In genomic region chr19:43483281-43483680, GRCh38 we compare ENCODE assay signal across 39 cellular contexts. TPM values are rescaled to one million over a fixed set of nuclear protein-coding genes. Genes with fewer than 3 reads are reported as not detected.
A peak's percentile ranks its signal among the peaks of the same experiment; 100 is the strongest.
DNase-seq lines count a peak whose midpoint lies in the region; ATAC-seq, FAIRE-seq and TF ChIP-seq lines count a peak whose summit lies in the region.
"Had no signal": no experiment of that assay in that cellular context is flagged by ENCODE, and none has a peak within 500 bp of the region (broad histone marks: within the 10 kb centered on the region; RNA-seq: fewer than 3 reads in every experiment).

No MANE protein-coding gene starts in this region.

- H3K27ac ChIP-seq in breast epithelium (no peak overlapping the region), HEK293 (ENCODE audit: extremely low read depth, low read depth, low read length) (no peak overlapping the region), kidney (ENCODE audit: low read depth in 2 of 2, low read length in 2 of 2) (no peak overlapping the region), trophoblast cell (ENCODE audit: low read depth, low read length) (no peak overlapping the region)
- H3K27ac ChIP-seq: 22Rv1; A549; BLaER1; BLaER1 treated with 17β-estradiol and CSF1 and Interleukin-3, amounts not matched to agents 10 nM and 100 nM; C4-2B had no signal

- H3K4me1 ChIP-seq in breast epithelium (no peaks in the 10 kb centered on the region), HEK293 (ENCODE audit: control insufficient read depth, insufficient read depth, low read length) (no peaks in the 10 kb centered on the region), kidney (ENCODE audit: control insufficient read depth in 1 of 2, insufficient read depth in 1 of 2, low read depth in 1 of 2, low read length in 2 of 2) (no peaks in the 10 kb centered on the region), trophoblast cell (ENCODE audit: control insufficient read depth in 1 of 2, insufficient read depth in 2 of 2, low read length in 2 of 2) (peaks cover 0 to 3% of the 10 kb centered on the region in 2 experiments)
- H3K4me1 ChIP-seq: A549, BE2C, Caco-2 had no signal

- no peak overlapping the region for H2AFZ ChIP-seq in trophoblast cell (ENCODE audit: insufficient read depth, low read length, poor library complexity)

- no peaks in the 10 kb centered on the region for H3K9me3 ChIP-seq in breast epithelium
- H3K9me3 ChIP-seq in HEK293 (ENCODE audit: control insufficient read depth, insufficient read depth, low read depth, low read length): no peaks in the 10 kb centered on the region
- no peaks in the 10 kb centered on the region for H3K9me3 ChIP-seq in kidney (ENCODE audit: control insufficient read depth in 1 of 2, low read length in 2 of 2)
- H3K9me3 ChIP-seq in trophoblast cell (ENCODE audit: insufficient read depth, low read depth, low read length): no peaks in the 10 kb centered on the region
- H3K9me3 ChIP-seq: A549; BE2C; BLaER1; BLaER1 treated with 17β-estradiol and CSF1 and Interleukin-3, amounts not matched to agents 10 nM and 100 nM; Caco-2 had no signal

- H3K9ac ChIP-seq in kidney (ENCODE audit: low read length in 2 of 2) (no peak overlapping the region), trophoblast cell (ENCODE audit: low read length) (no peak overlapping the region)
- H3K9ac ChIP-seq: BLaER1; BLaER1 treated with 17β-estradiol and CSF1 and Interleukin-3, amounts not matched to agents 10 nM and 100 nM had no signal

- H3K9me3 Mint-ChIP-seq in MCF 10A (ENCODE audit: unreplicated experiment): no peaks in the 10 kb centered on the region
- no peaks in the 10 kb centered on the region for H3K9me3 Mint-ChIP-seq in chondrocyte (ENCODE audit: low read depth)
- H3K9me3 Mint-ChIP-seq: CD4-positive, alpha-beta memory T cell; CD4-positive, alpha-beta T cell; CD4-positive, CD25-positive, alpha-beta regulatory T cell; CD8-positive, alpha-beta memory T cell; CD8-positive, alpha-beta T cell had no signal

- TF ChIP-seq CTCF in MCF 10A (IDR thresholded peaks at IDR 0.05; ENCODE audit: unreplicated experiment): no peak
- TF ChIP-seq CTCF in breast epithelium (IDR thresholded peaks at IDR 0.05): no peak
- TF ChIP-seq CTCF in HEK293 (tag by site-specific recombination; IDR thresholded peaks at IDR 0.05): no peak
- no peak for TF ChIP-seq CTCF in kidney (IDR thresholded peaks at IDR 0.05; ENCODE audit: borderline replicate concordance, extremely low read depth, insufficient read depth)
- TF ChIP-seq CTCF in chondrocyte (IDR thresholded peaks at IDR 0.05): no peak

- intact Hi-C loops in MCF 10A (cut with micrococcal nuclease): no loop called here
- intact Hi-C loops in breast epithelium (cut with DNase I; ENCODE audit: low total_unique reads): no loop called here
- intact Hi-C loops in kidney (cut with DNase I): no loop called here

- no peak overlapping the region for H2BK120ac ChIP-seq in trophoblast cell (ENCODE audit: insufficient read depth, low read length, poor library complexity)

- peak overlapping the region; percentile 24 for H3K27ac Mint-ChIP-seq in MCF 10A (ENCODE audit: low read depth, unreplicated experiment)
- no peak overlapping the region for H3K27ac Mint-ChIP-seq in chondrocyte (ENCODE audit: unreplicated experiment)
- H3K27ac Mint-ChIP-seq: B cell; CD8-positive, alpha-beta T cell had no signal

- WGBS in trophoblast cell (ENCODE audit: extremely low coverage, insufficient coverage, insufficient read length): no CpG with 5 or more reads among the region's 6 CpGs

- no peak overlapping the region for H3K4ac ChIP-seq in trophoblast cell (ENCODE audit: low read depth, low read length)

- TF ChIP-seq POLR2A in breast epithelium (IDR thresholded peaks at IDR 0.05): no peak

- no peaks in the 10 kb centered on the region for H3K4me1 Mint-ChIP-seq in MCF 10A (ENCODE audit: insufficient read depth, unreplicated experiment)
- H3K4me1 Mint-ChIP-seq in chondrocyte (ENCODE audit: low read depth): no peaks in the 10 kb centered on the region
- H3K4me1 Mint-ChIP-seq: CD8-positive, alpha-beta memory T cell had no signal

- H3K79me1 ChIP-seq in trophoblast cell (ENCODE audit: low read length): no peaks in the 10 kb centered on the region

- H3K36me3 ChIP-seq in breast epithelium (no peaks in the 10 kb centered on the region), HEK293 (ENCODE audit: control insufficient read depth in 2 of 2, insufficient read depth in 1 of 2, low read length in 2 of 2) (peaks cover 0 to 11% of the 10 kb centered on the region in 2 experiments; a peak in 1 of 3 replicates), kidney (ENCODE audit: control insufficient read depth in 1 of 2, insufficient read depth in 2 of 2, low read length in 2 of 2) (peaks cover 0 to 5% of the 10 kb centered on the region in 2 donors), trophoblast cell (ENCODE audit: control insufficient read depth in 1 of 2, insufficient read depth in 2 of 2, low read length in 2 of 2) (peaks cover 1 to 5% of the 10 kb centered on the region in 2 experiments)
- H3K36me3 ChIP-seq: BE2C had no signal

- H4K91ac ChIP-seq in trophoblast cell (ENCODE audit: low read depth, low read length): no peak overlapping the region

- BruUV-seq in MCF 10A (replicated peaks; lab: Mats Ljungman, UMichigan): no TSS peak

- H3K27me3 Mint-ChIP-seq in MCF 10A (ENCODE audit: insufficient read depth, unreplicated experiment) (no peaks in the 10 kb centered on the region), chondrocyte (ENCODE audit: low read depth) (no peaks in the 10 kb centered on the region)
- H3K27me3 Mint-ChIP-seq: B cell; CD4-positive, alpha-beta memory T cell; CD4-positive, alpha-beta T cell; CD4-positive, CD25-positive, alpha-beta regulatory T cell; CD8-positive, alpha-beta memory T cell had no signal

- no peak overlapping the region for H2BK5ac ChIP-seq in trophoblast cell (ENCODE audit: low read depth, low read length, poor library complexity)

- H4K8ac ChIP-seq in trophoblast cell (ENCODE audit: low read depth, low read length): no peak overlapping the region

- H2BK12ac ChIP-seq in trophoblast cell (ENCODE audit: low read length): no peak overlapping the region

- peaks cover 21% of the 10 kb centered on the region for H3K36me3 Mint-ChIP-seq in MCF 10A (ENCODE audit: insufficient read depth, unreplicated experiment)
- H3K36me3 Mint-ChIP-seq in chondrocyte (ENCODE audit: low read depth): no peaks in the 10 kb centered on the region

- CTCF ChIA-PET in MCF 10A (lab: Yijun Ruan, JAX) (interaction anchor here (1.2 to 1.4 kb wide), 2 partner anchors 36 to 37 kb away, joined by 5 to 8 read pairs; no protein-coding TSS in a partner anchor), HEK293 (lab: Yijun Ruan, JAX) (interaction anchor here (0.7 to 4.6 kb wide), 6 partner anchors 15 to 51 kb away, joined by 3 to 24 read pairs (median 5); no protein-coding TSS in a partner anchor)

- no peak overlapping the region for H3K18ac ChIP-seq in trophoblast cell (ENCODE audit: low read length)

- no peak for ATAC-seq in GM18519 (IDR thresholded peaks at IDR 0.05; ENCODE audit: low FRiP score, unreplicated experiment)
- ATAC-seq: A549; CD8-positive, alpha-beta T cell had no signal

- POLR2A ChIA-PET in MCF 10A (lab: Yijun Ruan, JAX) (interaction anchor here (1.2 to 1.6 kb wide), 3 partner anchors 20 to 36 kb away, joined by 3 to 6 read pairs (median 3); no protein-coding TSS in a partner anchor), HEK293 (lab: Yijun Ruan, JAX) (interaction anchor here (1.1 to 2.1 kb wide), 2 partner anchors 13 to 21 kb away, joined by 6 to 11 read pairs; partner anchors contain the start of gene PHLDB3)

- H2AK5ac ChIP-seq in trophoblast cell (ENCODE audit: low read length): no peak overlapping the region

- FAIRE-seq in kidney (lab: Jason Lieb, UNC): no peak
- FAIRE-seq: A204.1, A549, D721Med had no signal

- no peak overlapping the region for H4K12ac ChIP-seq in trophoblast cell (ENCODE audit: low read depth, low read length)

- H3K4me3 Mint-ChIP-seq in MCF 10A (ENCODE audit: unreplicated experiment) (no peak overlapping the region), chondrocyte (ENCODE audit: unreplicated experiment) (no peak overlapping the region)
- H3K4me3 Mint-ChIP-seq: B cell; CD14-positive monocyte; CD4-positive, alpha-beta memory T cell; CD4-positive, alpha-beta T cell; CD4-positive, CD25-positive, alpha-beta regulatory T cell; CD8-positive, alpha-beta memory T cell; CD8-positive, alpha-beta T cell had no signal

- H3K4me3 ChIP-seq in breast epithelium: no peak overlapping the region
- H3K4me3 ChIP-seq in HEK293 (ENCODE audit: low read depth, low read length): no peak overlapping the region
- H3K4me3 ChIP-seq in kidney (ENCODE audit: low read length in 2 of 2): no peak overlapping the region
- H3K4me3 ChIP-seq in trophoblast cell (ENCODE audit: low read depth, low read length): no peak overlapping the region
- H3K4me3 ChIP-seq: A549; BLaER1; BLaER1 treated with 17β-estradiol and CSF1 and Interleukin-3, amounts not matched to agents 10 nM and 100 nM had no signal

- H3K27me3 ChIP-seq in breast epithelium: no peaks in the 10 kb centered on the region
- no peaks in the 10 kb centered on the region for H3K27me3 ChIP-seq in trophoblast cell (ENCODE audit: insufficient read depth, low read length)
- H3K27me3 ChIP-seq: BE2C; BLaER1; BLaER1 treated with 17β-estradiol and CSF1 and Interleukin-3, amounts not matched to agents 10 nM and 100 nM had no signal

- no peak overlapping the region for H3K14ac ChIP-seq in trophoblast cell (ENCODE audit: low read length)

- H3K23ac ChIP-seq in trophoblast cell (ENCODE audit: low read length): no peak overlapping the region

- no peaks in the 10 kb centered on the region for H3K79me2 ChIP-seq in trophoblast cell (ENCODE audit: control insufficient read depth, insufficient read depth, low read length, poor library complexity)

- DNase-seq in MCF 10A (ENCODE audit: unreplicated experiment) (no peak), breast epithelium (ENCODE audit: low spot score in 2 of 2) (no peak), kidney (peak; percentile 15), trophoblast cell (peak; percentile 63 to 81), chondrocyte (ENCODE audit: low spot score) (no peak)
- no peak for DNase-seq in stimulated activated CD8-positive, alpha-beta memory T cell treated with anti-CD3 and anti-CD28 coated beads, Interleukin-4, amount 100 ng/mL, for 48 hours
- DNase-seq: 8988T; ACHN; AML-193; BE2C; C1 segment of cervical spinal cord; Caco-2; Calu3; CD4-positive, alpha-beta memory T cell; CD4-positive, alpha-beta T cell; CD4-positive, CD25-positive, alpha-beta regulatory T cell; CD8-positive, alpha-beta memory T cell; CD8-positive, alpha-beta T cell; COR-L47; DMS 273 treated with DMSO at 0.1 percent for 48 hours; DMS153; DMS53; DMS79; DMS79 treated with DMSO at 0.1 percent for 48 hours; DND-41; EL had no signal

- H3K4me2 ChIP-seq in trophoblast cell (ENCODE audit: low read length): no peak overlapping the region
- H3K4me2 ChIP-seq: A549; BLaER1; BLaER1 treated with 17β-estradiol and CSF1 and Interleukin-3, amounts not matched to agents 10 nM and 100 nM had no signal

RNA-seq across cellular contexts. Expression of gene LYPD3, which starts 17.9 kb away (rescaled TPM):
- total RNA-seq in MCF 10A (2022): 2.5 and 3.1 TPM in 2 replicates
- 10 to 100 TPM in 1 of 3 donors, 1 to 10 TPM in 1, not detected in 1; 5.2 to 17.6 TPM for total RNA-seq in breast epithelium
- total RNA-seq in kidney: 1.7 TPM
- 2.2 TPM for polyA plus RNA-seq in kidney (ENCODE audit: insufficient read depth, low read depth, low replicate concordance)
- polyA plus RNA-seq in trophoblast cell (2013): 44.9 and 48.1 TPM in 2 replicates
- total RNA-seq in chondrocyte: 0.39 to 1.0 TPM (median 0.59 TPM) in 3 replicates
- total RNA-seq: A172 had no signal

RNA-seq across cellular contexts. Expression of gene PHLDB3, which starts 21.3 kb away (rescaled TPM):
- total RNA-seq in MCF 10A (2022) (9.9 and 11.8 TPM in 2 replicates), breast epithelium (10 to 100 TPM in 2 of 3 donors, 1 to 10 TPM in 1; 7.5 to 19.5 (median 15.1) TPM), kidney (10.8 TPM), chondrocyte (4.5 to 8.1 TPM (median 7.0 TPM) in 3 replicates)
- 8.2 TPM for polyA plus RNA-seq in kidney (ENCODE audit: insufficient read depth, low read depth, low replicate concordance)
- polyA plus RNA-seq in trophoblast cell (2013): 81.5 and 87.5 TPM in 2 replicates

RNA-seq across cellular contexts. Expression of gene ETHE1, which starts 43.7 kb away (rescaled TPM):
- total RNA-seq in MCF 10A (2022) (78.0 and 94.4 TPM in 2 replicates), breast epithelium (10 to 100 TPM; 41.6 to 70.1 (median 59.4) TPM), kidney (61.3 TPM), chondrocyte (31.5 to 38.9 TPM (median 33.0 TPM) in 3 replicates)
- polyA plus RNA-seq in kidney (ENCODE audit: insufficient read depth, low read depth, low replicate concordance): 81.8 TPM
- 32.0 and 34.3 TPM in 2 replicates for polyA plus RNA-seq in trophoblast cell (2013)

RNA-seq across cellular contexts. Expression of gene ZNF575, which starts 49.7 kb away (rescaled TPM):
- total RNA-seq in MCF 10A (2022): 0.81 and 1.1 TPM in 2 replicates
- total RNA-seq in breast epithelium: under 1 TPM; 0.59 to 0.98 (median 0.64) TPM
- total RNA-seq in kidney: 3.1 TPM
- 2.8 TPM for polyA plus RNA-seq in kidney (ENCODE audit: insufficient read depth, low read depth, low replicate concordance)
- 0.51 and 0.57 TPM in 2 replicates for polyA plus RNA-seq in trophoblast cell (2013)
- total RNA-seq in chondrocyte: 4.1 to 6.0 TPM (median 5.1 TPM) in 3 replicates
- total RNA-seq: Daoy had no signal

Comparison
In these comparisons a context has a peak if more than half of its experiments do, and no peak if none do; other contexts are left out.
1. DNase-seq: peak in kidney (single experiment) and trophoblast cell (2 of 2); none in MCF 10A (single experiment), breast epithelium (0 of 2), stimulated activated CD8-positive, alpha-beta memory T cell treated with anti-CD3 and anti-CD28 coated beads, Interleukin-4, amount 100 ng/mL, for 48 hours (single experiment) and chondrocyte (single experiment).